ENCODE assay signal across 13 cellular contexts in the genomic region with DNA sequence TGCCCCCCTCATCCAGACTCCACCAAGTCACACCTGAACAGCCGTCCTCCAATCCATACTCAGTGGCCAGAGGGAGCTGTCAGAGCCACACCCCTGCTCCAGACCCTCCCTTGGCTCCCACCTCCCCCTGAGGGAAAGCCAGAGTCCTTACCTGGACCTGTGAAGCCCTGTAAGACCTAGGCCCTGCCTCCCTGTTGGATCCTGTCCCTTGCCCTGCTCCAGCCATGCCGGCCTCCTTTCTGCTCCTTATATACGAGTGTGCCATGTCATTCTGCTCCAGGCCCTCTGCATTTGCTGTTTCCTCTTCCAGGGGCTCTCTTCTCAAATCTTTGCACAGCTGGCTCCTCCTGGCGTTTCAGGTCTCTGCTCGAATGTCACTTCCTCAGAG.
"Had no signal": no experiment of that assay in that cellular context is flagged by ENCODE, and none has a peak within 500 bp of the region (broad histone marks: within the 10 kb centered on the region; RNA-seq: fewer than 3 reads in every experiment).

No MANE protein-coding gene starts in this region.

- H3K27ac ChIP-seq: coronary artery had no signal

- DNase-seq: activated CD4-positive, alpha-beta T cell treated with anti-CD3 and anti-CD28 coated beads, Interleukin-2, amount 10 ng/mL, durations not matched to agents 24 days and 14 days; activated CD8-positive, alpha-beta memory T cell treated with anti-CD3 and anti-CD28 coated beads, Interleukin-2, amount 50 U/mL, for 48 hours; activated naive CD8-positive, alpha-beta T cell treated with anti-CD3 and anti-CD28 coated beads for 36 hours; activated T-cell treated with anti-CD3 and anti-CD28 coated beads, Interleukin-2, amount 50 U/mL, for 72 hours; central memory CD4-positive, alpha-beta T cell; effector CD4-positive, alpha-beta T cell; head of caudate nucleus; retina; T-cell; T1000 had no signal

- ATAC-seq: activated T-cell treated with anti-CD3 and anti-CD28 coated beads, Interleukin-2, amount 50 U/mL, for 72 hours; stimulated activated memory B cell treated with anti-CD40 and anti-IgM and Interleukin-4, amounts not matched to agents 10 μg/mL and 1 μg/mL and 100 μg/mL, for 72 hours; T-cell; WTC11 had no signal
